In the genomic region with DNA sequence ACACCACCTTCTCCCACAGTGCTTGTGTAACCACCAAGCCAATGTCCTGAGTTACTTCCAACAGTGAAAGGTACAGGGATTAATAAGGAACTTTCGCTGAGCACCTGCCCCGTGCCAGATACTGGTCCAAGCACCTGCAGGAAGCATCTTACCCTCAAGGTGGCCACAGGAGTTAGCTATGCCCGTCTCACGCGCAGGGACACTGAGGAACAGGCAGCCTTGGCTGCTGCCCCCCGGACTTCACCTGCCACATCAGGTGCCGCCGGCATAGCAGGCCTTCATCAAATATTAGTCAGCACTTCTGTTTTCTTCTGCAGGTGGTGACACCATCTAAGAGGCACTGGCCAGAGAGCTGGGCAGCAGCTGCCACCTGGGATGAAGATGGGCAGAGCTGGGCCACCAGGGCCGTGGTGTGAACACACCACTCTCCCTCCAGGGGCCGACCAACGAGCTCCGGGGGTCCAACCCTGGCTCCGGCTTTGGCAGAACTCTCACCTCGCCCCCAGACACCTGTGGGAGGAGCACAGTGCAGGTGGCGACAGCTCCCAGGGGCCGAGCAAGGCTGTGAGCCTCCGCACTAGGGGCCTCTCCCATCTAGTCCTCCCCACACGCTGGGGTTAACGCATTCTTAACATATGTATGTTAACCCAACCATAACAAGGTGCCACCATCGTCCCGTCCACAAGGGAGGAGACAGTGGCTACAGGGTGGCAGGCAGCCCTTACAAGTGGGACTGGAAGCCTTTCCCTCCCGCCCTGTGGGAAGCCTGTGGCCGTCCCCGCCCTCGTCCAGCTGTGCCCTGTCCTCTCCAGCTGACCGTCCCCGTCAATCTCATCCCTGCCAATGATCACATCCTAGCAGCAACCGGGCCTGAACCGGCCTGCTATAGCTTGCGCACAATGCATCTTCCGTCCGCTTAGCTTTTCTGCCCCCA, we compare ENCODE assay signal across 14 cellular contexts. TPM values are rescaled to one million over a fixed set of nuclear protein-coding genes. Genes with fewer than 3 reads are reported as not detected.
A peak's percentile ranks its signal among the peaks of the same experiment; 100 is the strongest.
DNase-seq lines count a peak whose midpoint lies in the region; TF ChIP-seq lines count a peak whose summit lies in the region.
"Had no signal": no experiment of that assay in that cellular context is flagged by ENCODE, and none has a peak within 500 bp of the region (broad histone marks: within the 10 kb centered on the region; RNA-seq: fewer than 3 reads in every experiment).

No MANE protein-coding gene starts in this region.

- DNase-seq in mesothelial cell of epicardium (ENCODE audit: low spot score in 2 of 2, unreplicated experiment in 2 of 2) (peak in 1 of 2 experiments; percentile 13), RWPE1 (ENCODE audit: low spot score) (no peak), NCI-H69 (lab: John Stamatoyannopoulos, UW) (no peak)
- DNase-seq in activated CD4-positive, alpha-beta memory T cell treated with anti-CD3 and anti-CD28 coated beads for 36 hours: no peak
- DNase-seq: cerebellar nuclear complex; MV-4-11; stimulated activated naive CD8-positive, alpha-beta T cell treated with anti-CD3 and anti-CD28 coated beads, Interleukin-15, amount 100 ng/mL, for 72 hours had no signal

- peaks cover 28% of the 10 kb centered on the region for H3K27me3 Mint-ChIP-seq in T-helper 1 cell treated with Interleukin-12 subunit alpha and Interleukin-12 subunit beta and Interleukin-4 antibody, amounts not matched to agents 30 μg/mL and 1 μg/mL, for 36 hours (ENCODE audit: low read depth)
- H3K27me3 Mint-ChIP-seq in mesothelial cell of epicardium (ENCODE audit: low read depth): peaks cover 21% of the 10 kb centered on the region
- H3K27me3 Mint-ChIP-seq in activated CD4-positive, alpha-beta memory T cell treated with anti-CD3 and anti-CD28 coated beads for 36 hours: peaks cover 6% of the 10 kb centered on the region

- no peak overlapping the region for H3K9ac ChIP-seq in BLaER1

- H3K9me3 ChIP-seq in BLaER1: peaks cover 21% of the 10 kb centered on the region

- H4K20me1 ChIP-seq in BLaER1: peaks cover 17% of the 10 kb centered on the region

- H3K4me1 Mint-ChIP-seq in T-helper 1 cell treated with Interleukin-12 subunit alpha and Interleukin-12 subunit beta and Interleukin-4 antibody, amounts not matched to agents 30 μg/mL and 1 μg/mL, for 36 hours (ENCODE audit: low read depth): peaks cover 6% of the 10 kb centered on the region
- H3K4me1 Mint-ChIP-seq in mesothelial cell of epicardium: peaks cover 16% of the 10 kb centered on the region
- peaks cover 15% of the 10 kb centered on the region for H3K4me1 Mint-ChIP-seq in activated CD4-positive, alpha-beta memory T cell treated with anti-CD3 and anti-CD28 coated beads for 36 hours (ENCODE audit: low read depth)

- H3K36me3 ChIP-seq in BLaER1: peaks cover 8% of the 10 kb centered on the region

- H3K4me3 ChIP-seq in BLaER1: no peak overlapping the region
- H3K4me3 ChIP-seq: GM12878, skin epidermis had no signal

- H3K36me3 Mint-ChIP-seq in T-helper 1 cell treated with Interleukin-12 subunit alpha and Interleukin-12 subunit beta and Interleukin-4 antibody, amounts not matched to agents 30 μg/mL and 1 μg/mL, for 36 hours (ENCODE audit: low read depth): peaks cover 4% of the 10 kb centered on the region
- peaks cover 4% of the 10 kb centered on the region for H3K36me3 Mint-ChIP-seq in mesothelial cell of epicardium
- H3K36me3 Mint-ChIP-seq in activated CD4-positive, alpha-beta memory T cell treated with anti-CD3 and anti-CD28 coated beads for 36 hours: peaks cover 14% of the 10 kb centered on the region

- H3K4me3 Mint-ChIP-seq in T-helper 1 cell treated with Interleukin-12 subunit alpha and Interleukin-12 subunit beta and Interleukin-4 antibody, amounts not matched to agents 30 μg/mL and 1 μg/mL, for 36 hours: peak overlapping the region; percentile 57
- H3K4me3 Mint-ChIP-seq in mesothelial cell of epicardium: peak overlapping the region; percentile 49
- no peak overlapping the region for H3K4me3 Mint-ChIP-seq in activated CD4-positive, alpha-beta memory T cell treated with anti-CD3 and anti-CD28 coated beads for 36 hours

- CTCF ChIA-PET in RWPE1 (lab: Yijun Ruan, JAX): interaction anchor here (0.7 to 1.6 kb wide), 4 partner anchors 14 to 463 kb away, joined by 3 to 7 read pairs (median 4); no protein-coding TSS in a partner anchor
- CTCF ChIA-PET in activated CD4-positive, alpha-beta memory T cell treated with anti-CD3 and anti-CD28 coated beads for 36 hours (lab: Charles Lee): interaction anchor here (1.1 to 1.8 kb wide), 2 partner anchors 20 to 21 kb away, joined by 3 to 9 read pairs; a partner anchor contains a TSS

- no peak for TF ChIP-seq CTCF in mesothelial cell of epicardium (IDR thresholded peaks at IDR 0.05; ENCODE audit: unreplicated experiment)
- TF ChIP-seq CTCF in RWPE1 (conservative IDR thresholded peaks at IDR 0.05; ENCODE audit: low read depth): no peak

- H3K4me1 ChIP-seq in BLaER1: peaks cover 46% of the 10 kb centered on the region

- H3K27ac ChIP-seq in BLaER1 (no peak overlapping the region), RWPE1 (no peak overlapping the region)
- H3K27ac ChIP-seq: epithelial cell of prostate, skin epidermis, VCaP had no signal

- intact Hi-C loops in activated CD4-positive, alpha-beta memory T cell treated with anti-CD3 and anti-CD28 coated beads for 36 hours (cut with micrococcal nuclease): no loop called here

- no peaks in the 10 kb centered on the region for H3K27me3 ChIP-seq in BLaER1

- peak overlapping the region; percentile 50 for H3K27ac Mint-ChIP-seq in T-helper 1 cell treated with Interleukin-12 subunit alpha and Interleukin-12 subunit beta and Interleukin-4 antibody, amounts not matched to agents 30 μg/mL and 1 μg/mL, for 36 hours
- H3K27ac Mint-ChIP-seq in mesothelial cell of epicardium: no peak overlapping the region
- no peak overlapping the region for H3K27ac Mint-ChIP-seq in activated CD4-positive, alpha-beta memory T cell treated with anti-CD3 and anti-CD28 coated beads for 36 hours
- H3K27ac Mint-ChIP-seq: stimulated activated naive CD8-positive, alpha-beta T cell treated with anti-CD3 and anti-CD28 coated beads, Interleukin-15, amount 100 ng/mL, for 72 hours had no signal

- POLR2A ChIA-PET in RWPE1 (lab: Yijun Ruan, JAX; ENCODE audit: low non-redundant PET): interaction anchor here (0.6 kb wide), 1 partner anchor 16 kb away, joined by 3 read pairs; no protein-coding TSS in a partner anchor
- POLR2A ChIA-PET in activated CD4-positive, alpha-beta memory T cell treated with anti-CD3 and anti-CD28 coated beads for 36 hours (lab: Charles Lee): no interaction called here

- peak overlapping the region; percentile 95 for H3K4me2 ChIP-seq in BLaER1

- H3K9me3 Mint-ChIP-seq in T-helper 1 cell treated with Interleukin-12 subunit alpha and Interleukin-12 subunit beta and Interleukin-4 antibody, amounts not matched to agents 30 μg/mL and 1 μg/mL, for 36 hours: peaks cover 4% of the 10 kb centered on the region
- peaks cover 9% of the 10 kb centered on the region for H3K9me3 Mint-ChIP-seq in mesothelial cell of epicardium
- peaks cover 5% of the 10 kb centered on the region for H3K9me3 Mint-ChIP-seq in activated CD4-positive, alpha-beta memory T cell treated with anti-CD3 and anti-CD28 coated beads for 36 hours

RNA-seq across cellular contexts. Expression of a gene that starts 2.9 kb away (rescaled TPM):
- 258 to 271 TPM (median 269 TPM) in 3 replicates for total RNA-seq in mesothelial cell of epicardium
- total RNA-seq in activated CD4-positive, alpha-beta memory T cell treated with anti-CD3 and anti-CD28 coated beads for 36 hours: 100 to 1,000 TPM; 191 to 201 TPM

RNA-seq across cellular contexts. Expression of a gene that starts 18.8 kb away (rescaled TPM):
- 14.4 to 15.6 TPM (median 14.6 TPM) in 3 replicates for total RNA-seq in mesothelial cell of epicardium
- 1 to 10 TPM; 1.1 to 1.7 TPM for total RNA-seq in activated CD4-positive, alpha-beta memory T cell treated with anti-CD3 and anti-CD28 coated beads for 36 hours

RNA-seq across cellular contexts. Expression of a gene that starts 19.5 kb away (rescaled TPM):
- 0.11 to 0.18 TPM in 2 of 3 replicates, not detected in the other for total RNA-seq in mesothelial cell of epicardium
- under 1 TPM; 0.34 to 0.78 TPM for total RNA-seq in activated CD4-positive, alpha-beta memory T cell treated with anti-CD3 and anti-CD28 coated beads for 36 hours
- total RNA-seq: SK-MEL-5 had no signal

RNA-seq across cellular contexts. Expression of a gene that starts 29.9 kb away (rescaled TPM):
- total RNA-seq in mesothelial cell of epicardium: not detected in 3 replicates
- not detected for total RNA-seq in activated CD4-positive, alpha-beta memory T cell treated with anti-CD3 and anti-CD28 coated beads for 36 hours
- total RNA-seq: GM12878, SK-MEL-5 had no signal

RNA-seq across cellular contexts. Expression of a gene that starts 36.3 kb away (rescaled TPM):
- total RNA-seq in mesothelial cell of epicardium: 0.86 to 1.4 TPM (median 1.1 TPM) in 3 replicates
- under 1 TPM; 0.55 to 0.61 TPM for total RNA-seq in activated CD4-positive, alpha-beta memory T cell treated with anti-CD3 and anti-CD28 coated beads for 36 hours
- total RNA-seq: SK-MEL-5 had no signal
